ENCODE assay signal across 21 cellular contexts in the genomic region with DNA sequence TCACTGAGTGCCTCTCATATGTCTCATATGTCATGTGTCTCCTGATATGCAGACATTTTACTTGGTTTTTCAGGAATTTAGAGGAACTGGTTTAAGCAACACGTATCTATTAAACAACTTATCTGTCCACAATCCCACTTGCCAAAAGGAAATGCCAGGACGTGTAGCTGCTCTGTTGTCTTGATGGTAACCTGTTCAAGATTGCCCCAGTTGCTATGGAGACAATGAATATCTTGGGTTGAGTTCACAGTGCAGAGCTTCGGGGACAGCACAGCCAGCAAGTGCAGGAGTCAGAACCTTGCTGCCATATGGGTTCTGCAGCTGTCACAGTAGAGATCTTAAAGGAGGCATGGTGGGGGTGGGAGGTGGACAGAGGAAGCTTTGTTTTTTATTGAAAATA. TPM values are rescaled to one million over a fixed set of nuclear protein-coding genes. Genes with fewer than 3 reads are reported as not detected.
"Had no signal": no experiment of that assay in that cellular context is flagged by ENCODE, and none has a peak within 500 bp of the region (broad histone marks: within the 10 kb centered on the region; RNA-seq: fewer than 3 reads in every experiment).

No MANE protein-coding gene starts in this region.

- H3K36me3 ChIP-seq: esophagus muscularis mucosa, neutrophil, sigmoid colon, spleen, upper lobe of right lung had no signal

- H3K27me3 ChIP-seq: esophagus muscularis mucosa, neutrophil, sigmoid colon, testis, upper lobe of right lung had no signal

- H3K27ac Mint-ChIP-seq: activated CD4-positive, alpha-beta T cell treated with anti-CD3 and anti-CD28 coated beads, Interleukin-2, amount 10 ng/mL, durations not matched to agents 24 days and 14 days; activated naive CD4-positive, alpha-beta T cell treated with anti-CD3 and anti-CD28 coated beads for 36 hours; naive thymus-derived CD4-positive, alpha-beta T cell; stimulated activated memory B cell treated with anti-CD40 and anti-IgM and Interleukin-4, amounts not matched to agents 10 μg/mL and 1 μg/mL and 100 μg/mL, for 72 hours had no signal

- ATAC-seq: activated T-cell treated with anti-CD3 and anti-CD28 coated beads, Interleukin-2, amount 50 U/mL, for 4 hours; naive thymus-derived CD4-positive, alpha-beta T cell; stimulated activated memory B cell treated with anti-CD40 and anti-IgM and Interleukin-4, amounts not matched to agents 10 μg/mL and 1 μg/mL and 100 μg/mL, for 72 hours; upper lobe of right lung had no signal

- H3K4me3 ChIP-seq: esophagus muscularis mucosa, sigmoid colon, spleen, testis, upper lobe of right lung had no signal

- H3K9ac ChIP-seq: parathyroid adenoma had no signal

- H3K27ac ChIP-seq: esophagus muscularis mucosa, neutrophil, parathyroid adenoma, sigmoid colon, spleen, testis, upper lobe of right lung had no signal

- DNase-seq: activated CD4-positive, alpha-beta T cell treated with anti-CD3 and anti-CD28 coated beads, Interleukin-2, amount 10 ng/mL, durations not matched to agents 24 days and 14 days; activated CD8-positive, alpha-beta memory T cell treated with anti-CD3 and anti-CD28 coated beads, Interleukin-2, amount 50 U/mL, for 4 hours; activated naive CD4-positive, alpha-beta T cell treated with anti-CD3 and anti-CD28 coated beads for 36 hours; activated T-cell treated with anti-CD3 and anti-CD28 coated beads, Interleukin-2, amount 50 U/mL, for 4 hours; anterior cingulate cortex; cerebellar nuclear complex; effector CD4-positive, alpha-beta T cell; mesenchymal stem cell; naive thymus-derived CD4-positive, alpha-beta T cell; sigmoid colon; spleen; stimulated activated CD4-positive, alpha-beta T cell treated with anti-CD3 and anti-CD28 coated beads, Interleukin-4, amount 100 ng/mL, for 4 hours; testis; upper lobe of right lung had no signal

- H3K79me2 ChIP-seq: parathyroid adenoma had no signal

- H3K4me3 Mint-ChIP-seq: activated CD4-positive, alpha-beta T cell treated with anti-CD3 and anti-CD28 coated beads, Interleukin-2, amount 10 ng/mL, durations not matched to agents 24 days and 14 days; activated naive CD4-positive, alpha-beta T cell treated with anti-CD3 and anti-CD28 coated beads for 36 hours; activated T-cell treated with anti-CD3 and anti-CD28 coated beads, Interleukin-2, amount 50 U/mL, for 4 hours; naive thymus-derived CD4-positive, alpha-beta T cell; stimulated activated memory B cell treated with anti-CD40 and anti-IgM and Interleukin-4, amounts not matched to agents 10 μg/mL and 1 μg/mL and 100 μg/mL, for 72 hours had no signal

- H3K9me3 ChIP-seq: esophagus muscularis mucosa, neutrophil, sigmoid colon, testis, upper lobe of right lung had no signal

- H3K4me1 Mint-ChIP-seq: activated CD4-positive, alpha-beta T cell treated with anti-CD3 and anti-CD28 coated beads, Interleukin-2, amount 10 ng/mL, durations not matched to agents 24 days and 14 days; naive thymus-derived CD4-positive, alpha-beta T cell; stimulated activated memory B cell treated with anti-CD40 and anti-IgM and Interleukin-4, amounts not matched to agents 10 μg/mL and 1 μg/mL and 100 μg/mL, for 72 hours had no signal

- H3K36me3 Mint-ChIP-seq: naive thymus-derived CD4-positive, alpha-beta T cell; stimulated activated memory B cell treated with anti-CD40 and anti-IgM and Interleukin-4, amounts not matched to agents 10 μg/mL and 1 μg/mL and 100 μg/mL, for 72 hours had no signal

- H3K9me3 Mint-ChIP-seq: activated naive CD4-positive, alpha-beta T cell treated with anti-CD3 and anti-CD28 coated beads for 36 hours; activated T-cell treated with anti-CD3 and anti-CD28 coated beads, Interleukin-2, amount 50 U/mL, for 4 hours had no signal

- H2AFZ ChIP-seq: parathyroid adenoma had no signal

RNA-seq across cellular contexts. Expression of a gene that starts 28.7 kb away (rescaled TPM):
- total RNA-seq: activated CD4-positive, alpha-beta T cell treated with anti-CD3 and anti-CD28 coated beads, Interleukin-2, amount 10 ng/mL, durations not matched to agents 24 days and 14 days; activated naive CD4-positive, alpha-beta T cell treated with anti-CD3 and anti-CD28 coated beads for 36 hours; activated T-cell treated with anti-CD3 and anti-CD28 coated beads, Interleukin-2, amount 50 U/mL, for 4 hours; esophagus muscularis mucosa; lower leg skin; mucosa of gallbladder; naive thymus-derived CD4-positive, alpha-beta T cell; renal cortical epithelial cell; sigmoid colon had no signal
- polyA plus RNA-seq: naive thymus-derived CD4-positive, alpha-beta T cell; sigmoid colon had no signal
